Comparison of ENCODE assay signal across 8 cellular contexts in the genomic region with DNA sequence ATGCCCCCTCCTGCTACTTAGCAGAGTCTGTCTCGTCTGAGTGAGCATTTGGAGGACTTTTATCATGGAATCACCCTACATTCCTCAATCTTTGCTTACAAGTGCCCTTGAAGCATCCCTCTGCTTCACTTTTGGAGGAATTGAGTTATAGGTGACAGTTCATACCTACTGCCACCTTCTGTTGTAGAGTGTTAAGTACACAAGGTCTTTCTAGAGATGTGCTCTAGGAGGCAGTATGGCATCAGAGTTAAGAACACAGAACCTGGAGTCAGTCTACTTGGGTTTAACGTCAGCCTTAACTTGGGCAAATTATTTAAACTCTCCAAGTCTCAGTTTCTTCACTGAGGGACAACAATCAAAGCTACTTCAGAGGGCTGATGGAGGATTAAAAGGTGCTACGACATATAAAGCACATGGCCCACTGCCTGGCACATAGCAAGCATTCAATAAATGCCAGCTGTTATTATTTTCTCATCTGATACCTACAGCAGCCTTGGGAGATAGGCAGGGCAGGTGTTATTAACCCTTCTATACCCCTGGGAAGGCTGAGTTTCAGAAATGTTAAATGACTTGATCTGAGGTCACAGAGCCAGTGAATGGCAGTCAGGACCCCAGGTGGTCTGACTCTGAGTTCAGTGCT.
DNase-seq lines count a peak whose midpoint lies in the region; ATAC-seq lines count a peak whose summit lies in the region.

No MANE protein-coding gene starts in this region.

- DNase-seq in NCI-H510A treated with DMSO at 0.1 percent for 48 hours (lab: John Stamatoyannopoulos, UW) (peak; percentile 14), NCI-H510A (lab: John Stamatoyannopoulos, UW) (no peak), RPMI7951 (ENCODE audit: low read depth) (peak; percentile 45), globus pallidus (ENCODE audit: low spot score) (peak; percentile 80), AG20443 (ENCODE audit: low spot score) (no peak)

- ATAC-seq in HG02981 (IDR thresholded peaks at IDR 0.05; ENCODE audit: unreplicated experiment) (peak; percentile 56), GM21825 (IDR thresholded peaks at IDR 0.05; ENCODE audit: unreplicated experiment) (no peak)
- ATAC-seq in activated CD4-positive, CD25-positive, alpha-beta regulatory T cell treated with anti-CD3 and anti-CD28 coated beads, Interleukin-2, amount 50 U/mL, for 24 hours = no peak

Comparison
In these comparisons a context has a peak if more than half of its experiments do, and no peak if none do; other contexts are left out.
1. DNase-seq: peak in NCI-H510A treated with DMSO at 0.1 percent for 48 hours (single experiment), RPMI7951 (single experiment) and globus pallidus (single experiment); none in NCI-H510A (single experiment) and AG20443 (single experiment).